ENCODE assay signal across 1 cellular context in genomic region chr10:1462521-1462920, GRCh38.
TF ChIP-seq lines count a peak whose summit lies in the region.

No MANE protein-coding gene starts in this region.

TF ChIP-seq in HepG2, 621 proteins besides CTCF, POLR2A, EP300 and RAD21 (continued from another document):
- no peak for TF ChIP-seq MYPOP (CRISPR knock-in tag; IDR thresholded peaks at IDR 0.05)
- no peak for TF ChIP-seq ZNF44 (CRISPR knock-in tag; IDR thresholded peaks at IDR 0.05)
- TF ChIP-seq BCL6 (CRISPR knock-in tag; IDR thresholded peaks at IDR 0.05): no peak
- 0 out of 2 replicates have a peak, but pooled peaks have one; percentile 9 for TF ChIP-seq FOXA1 (IDR thresholded peaks at IDR 0.05)
- no peak for TF ChIP-seq FOXA1 (CRISPR knock-in tag; IDR thresholded peaks at IDR 0.05)
- TF ChIP-seq FOXJ3 (CRISPR knock-in tag; IDR thresholded peaks at IDR 0.05; ENCODE audit: borderline replicate concordance): no peak
- no peak for TF ChIP-seq ZNF280B (CRISPR knock-in tag; IDR thresholded peaks at IDR 0.05; ENCODE audit: borderline replicate concordance)
- TF ChIP-seq ELK4 (CRISPR knock-in tag; IDR thresholded peaks at IDR 0.05; ENCODE audit: borderline replicate concordance): no peak
